In genomic region chr13:35848868-35849644, GRCh38 we compare ENCODE assay signal across 19 cellular contexts.
"Had no signal": no experiment of that assay in that cellular context is flagged by ENCODE, and none has a peak within 500 bp of the region (broad histone marks: within the 10 kb centered on the region; RNA-seq: fewer than 3 reads in every experiment).

No MANE protein-coding gene starts in this region.

- H3K9me3 ChIP-seq: right atrium auricular region had no signal

- H3K36me3 Mint-ChIP-seq: activated naive CD4-positive, alpha-beta T cell treated with anti-CD3 and anti-CD28 coated beads, Interleukin-2, amount 50 U/mL, for 24 hours had no signal

- H3K27me3 ChIP-seq: right atrium auricular region had no signal

- H3K27me3 Mint-ChIP-seq: activated CD4-positive, alpha-beta T cell treated with anti-CD3 and anti-CD28 coated beads, Interleukin-2, amount 10 ng/mL, durations not matched to agents 7 days and 5 days; dendritic cell treated with granulocyte-macrophage colony-stimulating factor and Interleukin-4, amounts not matched to agents 40 ng/mL and 50 ng/mL, for 4 days had no signal

- DNase-seq: activated CD4-positive, alpha-beta T cell treated with anti-CD3 and anti-CD28 coated beads, Interleukin-2, amount 10 ng/mL, durations not matched to agents 7 days and 5 days; activated CD8-positive, alpha-beta T cell treated with anti-CD3 and anti-CD28 coated beads, Interleukin-2, amount 10 ng/mL, durations not matched to agents 7 days and 5 days; activated effector memory CD4-positive, alpha-beta T cell treated with anti-CD3 and anti-CD28 coated beads, Interleukin-2, amount 50 U/mL, for 16 hours; activated T-cell treated with anti-CD3 and anti-CD28 coated beads, Interleukin-2, amount 50 U/mL, for 48 hours; effector memory CD4-positive, alpha-beta T cell; foreskin fibroblast; midbrain; nephron progenitor cell; stimulated activated CD4-positive, alpha-beta T cell treated with anti-CD3 and anti-CD28 coated beads, Interleukin-15, amount 100 ng/mL, for 24 hours; stimulated activated CD4-positive, alpha-beta T cell treated with anti-CD3 and anti-CD28 coated beads, Interleukin-2, amount 100 ng/mL, for 48 hours had no signal

- H3K36me3 ChIP-seq: right atrium auricular region had no signal

- ATAC-seq: activated CD4-positive, CD25-positive, alpha-beta regulatory T cell treated with anti-CD3 and anti-CD28 coated beads, Interleukin-2, amount 50 U/mL, for 24 hours; activated CD8-positive, alpha-beta T cell treated with anti-CD3 and anti-CD28 coated beads, Interleukin-2, amount 10 ng/mL, durations not matched to agents 7 days and 5 days; left lobe of liver had no signal

- H3K4me3 ChIP-seq: right atrium auricular region, skin epidermis had no signal

- H3K4me1 Mint-ChIP-seq: activated CD4-positive, alpha-beta T cell treated with anti-CD3 and anti-CD28 coated beads, Interleukin-2, amount 10 ng/mL, durations not matched to agents 7 days and 5 days; activated naive CD4-positive, alpha-beta T cell treated with anti-CD3 and anti-CD28 coated beads, Interleukin-2, amount 50 U/mL, for 24 hours had no signal

- H3K4me3 Mint-ChIP-seq: activated CD4-positive, alpha-beta T cell treated with anti-CD3 and anti-CD28 coated beads, Interleukin-2, amount 10 ng/mL, durations not matched to agents 7 days and 5 days; activated CD8-positive, alpha-beta T cell treated with anti-CD3 and anti-CD28 coated beads, Interleukin-2, amount 10 ng/mL, durations not matched to agents 7 days and 5 days; activated naive CD4-positive, alpha-beta T cell treated with anti-CD3 and anti-CD28 coated beads, Interleukin-2, amount 50 U/mL, for 24 hours; dendritic cell treated with granulocyte-macrophage colony-stimulating factor and Interleukin-4, amounts not matched to agents 40 ng/mL and 50 ng/mL, for 4 days; nephron progenitor cell; stimulated activated naive CD8-positive, alpha-beta T cell treated with anti-CD3 and anti-CD28 coated beads, Interleukin-15, Interleukin-2, amounts not matched to agents 100 ng/mL and 50 ng/mL, for 24 hours; type B pancreatic cell had no signal

- H3K27ac Mint-ChIP-seq: activated CD4-positive, alpha-beta T cell treated with anti-CD3 and anti-CD28 coated beads, Interleukin-2, amount 10 ng/mL, durations not matched to agents 7 days and 5 days; activated CD8-positive, alpha-beta T cell treated with anti-CD3 and anti-CD28 coated beads, Interleukin-2, amount 10 ng/mL, durations not matched to agents 7 days and 5 days; activated naive CD4-positive, alpha-beta T cell treated with anti-CD3 and anti-CD28 coated beads, Interleukin-2, amount 50 U/mL, for 24 hours; dendritic cell treated with granulocyte-macrophage colony-stimulating factor and Interleukin-4, amounts not matched to agents 40 ng/mL and 50 ng/mL, for 4 days; nephron progenitor cell; progenitor cell of endocrine pancreas; stimulated activated naive CD8-positive, alpha-beta T cell treated with anti-CD3 and anti-CD28 coated beads, Interleukin-15, Interleukin-2, amounts not matched to agents 100 ng/mL and 50 ng/mL, for 24 hours; type B pancreatic cell had no signal

- H3K9me3 Mint-ChIP-seq: activated CD4-positive, alpha-beta T cell treated with anti-CD3 and anti-CD28 coated beads, Interleukin-2, amount 10 ng/mL, durations not matched to agents 7 days and 5 days; dendritic cell treated with granulocyte-macrophage colony-stimulating factor and Interleukin-4, amounts not matched to agents 40 ng/mL and 50 ng/mL, for 4 days; nephron progenitor cell; stimulated activated naive CD8-positive, alpha-beta T cell treated with anti-CD3 and anti-CD28 coated beads, Interleukin-15, Interleukin-2, amounts not matched to agents 100 ng/mL and 50 ng/mL, for 24 hours; type B pancreatic cell had no signal
